17 cellular contexts compared by ENCODE assay signal in the genomic region with DNA sequence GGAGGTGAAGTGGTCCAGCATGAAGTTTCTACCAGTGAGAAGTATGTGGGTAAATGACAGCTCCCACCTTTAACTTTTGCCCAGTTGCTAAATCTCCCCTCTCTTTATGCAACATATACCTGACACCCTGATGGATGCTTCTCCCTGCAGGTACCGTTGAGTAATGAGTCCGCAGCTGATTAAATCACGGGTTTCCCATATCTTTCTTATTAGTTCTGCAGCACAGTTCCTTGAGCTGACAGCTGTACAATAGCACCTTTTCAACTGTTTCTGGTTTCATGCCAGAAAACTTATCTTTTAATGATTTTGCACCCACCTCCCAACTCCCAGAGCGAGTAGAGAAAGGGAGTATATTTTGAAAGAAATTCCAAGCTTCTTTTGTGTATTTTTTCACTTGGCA.
DNase-seq lines count a peak whose midpoint lies in the region; ATAC-seq and TF ChIP-seq lines count a peak whose summit lies in the region.
"Had no signal": no experiment of that assay in that cellular context is flagged by ENCODE, and none has a peak within 500 bp of the region (broad histone marks: within the 10 kb centered on the region; RNA-seq: fewer than 3 reads in every experiment).

No MANE protein-coding gene starts in this region.

- WGBS in IMR-90 (ENCODE audit: extremely low coverage in 2 of 2, insufficient read length in 1 of 2), 2 experiments: 76% methylated on average over 3 of the region's 4 CpGs; no CpG with 5 or more reads in 1 of the 2 experiments

- H3K9me3 ChIP-seq in IMR-90 (ENCODE audit: control insufficient read depth, insufficient read depth, low read length): no peaks in the 10 kb centered on the region
- no peaks in the 10 kb centered on the region for H3K9me3 ChIP-seq in uterus
- H3K9me3 ChIP-seq: HAP-1 had no signal

- H3K4me2 ChIP-seq in IMR-90 (ENCODE audit: low read depth, low read length): no peak overlapping the region

- 0 out of 2 replicates have a peak overlapping the region, but pooled peaks have one; percentile 48 for H2BK120ac ChIP-seq in IMR-90 (ENCODE audit: low read depth, low read length)

- no TSS peak for BruUV-seq in IMR-90 (replicated peaks; lab: Mats Ljungman, UMichigan)

- H3K14ac ChIP-seq in IMR-90 (replicated peaks; ENCODE audit: low read depth, low read length): no peak overlapping the region

- no peak for TF ChIP-seq RAD21 in IMR-90 (IDR thresholded peaks at IDR 0.05; ENCODE audit: low read length)

- no peak overlapping the region for H3K9ac ChIP-seq in IMR-90 (ENCODE audit: low read depth, low read length)
- H3K9ac ChIP-seq: BLaER1 treated with 17β-estradiol and CSF1 and Interleukin-3, amounts not matched to agents 10 nM and 100 nM; GM23248 had no signal

- H3K36me3 ChIP-seq in IMR-90 (ENCODE audit: control insufficient read depth, insufficient read depth, low read length): no peaks in the 10 kb centered on the region
- H3K36me3 ChIP-seq in uterus: no peaks in the 10 kb centered on the region
- H3K36me3 ChIP-seq: BLaER1 treated with 17β-estradiol and CSF1 and Interleukin-3, amounts not matched to agents 10 nM and 100 nM; HAP-1 had no signal

- no peak overlapping the region for H2BK15ac ChIP-seq in IMR-90 (ENCODE audit: low read depth, low read length)

- no peak overlapping the region for H3K23ac ChIP-seq in IMR-90 (ENCODE audit: low read depth, low read length)

- POLR2A ChIA-PET in IMR-90 (lab: Charles Lee; ENCODE audit: unreplicated experiment): no interaction called here

- 0 out of 2 replicates have a peak overlapping the region, but pooled peaks have one; percentile 31 for H2BK20ac ChIP-seq in IMR-90 (ENCODE audit: low read depth, low read length)

- TF ChIP-seq POLR2A in IMR-90 (IDR thresholded peaks at IDR 0.05; ENCODE audit: low read depth, low read length): no peak
- no peak for TF ChIP-seq POLR2A in uterus (IDR thresholded peaks at IDR 0.05)

- no peak for TF ChIP-seq CTCF in IMR-90 (conservative IDR thresholded peaks at IDR 0.05; ENCODE audit: low read depth, low read length)
- TF ChIP-seq CTCF in omental fat pad (IDR thresholded peaks at IDR 0.05): no peak
- TF ChIP-seq CTCF in uterus (IDR thresholded peaks at IDR 0.05): no peak

- peaks cover 5% of the 10 kb centered on the region for H3K9me1 ChIP-seq in IMR-90 (ENCODE audit: insufficient read depth, low read length)

- H4K20me1 ChIP-seq in IMR-90 (ENCODE audit: insufficient read depth, low read length): no peaks in the 10 kb centered on the region
- H4K20me1 ChIP-seq: BLaER1 treated with 17β-estradiol and CSF1 and Interleukin-3, amounts not matched to agents 10 nM and 100 nM had no signal

- H4K5ac ChIP-seq in IMR-90 (ENCODE audit: low read depth, low read length): no peak overlapping the region; the same call in 1 of the 2 replicates

- no peak overlapping the region; the same call in 1 of the 2 replicates for H3K18ac ChIP-seq in IMR-90 (ENCODE audit: low read depth, low read length)

- no peak overlapping the region for H4K91ac ChIP-seq in IMR-90 (ENCODE audit: insufficient read depth, low read depth, low read length)

- H3K27me3 ChIP-seq in IMR-90 (ENCODE audit: control insufficient read depth, insufficient read depth, low read length) (no peaks in the 10 kb centered on the region), uterus (no peaks in the 10 kb centered on the region)
- H3K27me3 ChIP-seq: BLaER1 treated with 17β-estradiol and CSF1 and Interleukin-3, amounts not matched to agents 10 nM and 100 nM had no signal

- H2AK9ac ChIP-seq in IMR-90 (replicated peaks; ENCODE audit: low read depth, low read length, poor library complexity): no peak overlapping the region

- no peak overlapping the region for H2BK5ac ChIP-seq in IMR-90 (ENCODE audit: low read depth, low read length, poor library complexity, severe bottlenecking)

- no peak overlapping the region for H3K4ac ChIP-seq in IMR-90 (ENCODE audit: low read depth, low read length)

- in situ Hi-C loops in IMR-90 (cut with MboI; ENCODE audit: low sequenced_read_pairs): no loop called here

- intact Hi-C loops in IMR-90 (cut with micrococcal nuclease) (no loop called here), uterus (cut with DNase I; ENCODE audit: low total_unique reads) (no loop called here)

- H3K4me3 ChIP-seq in IMR-90 (ENCODE audit: insufficient read depth, low read depth, low read length) (no peak overlapping the region), uterus (no peak overlapping the region)
- H3K4me3 ChIP-seq: BLaER1 treated with 17β-estradiol and CSF1 and Interleukin-3, amounts not matched to agents 10 nM and 100 nM; GM23248; HAP-1 had no signal

- H2AFZ ChIP-seq in IMR-90 (replicated peaks; ENCODE audit: low read length, poor library complexity): no peak overlapping the region
- H2AFZ ChIP-seq: GM23248 had no signal

- no peak overlapping the region for H3K27ac ChIP-seq in IMR-90 (ENCODE audit: insufficient read depth, low read length)
- H3K27ac ChIP-seq in uterus: peak overlapping the region; percentile 9 to 60
- H3K27ac ChIP-seq: BLaER1 treated with 17β-estradiol and CSF1 and Interleukin-3, amounts not matched to agents 10 nM and 100 nM; GM23248; HL-60 had no signal

- dilution Hi-C loops in IMR-90 (cut with HindIII; ENCODE audit: low sequenced_read_pairs, unreplicated experiment): no loop called here

- H2AK5ac ChIP-seq in IMR-90 (ENCODE audit: low read depth, low read length): no peak overlapping the region

- no peak for DNase-seq in IMR-90
- DNase-seq in astrocyte of the hippocampus (ENCODE audit: low read depth, low spot score): peak; percentile 3
- no peak for DNase-seq in omental fat pad (ENCODE audit: low spot score)
- no peak for DNase-seq in uterus
- DNase-seq: 8988T; CD8-positive, alpha-beta T cell; DMS 273 treated with DMSO at 0.1 percent for 48 hours; DMS53; DND-41; EL; GM23248 had no signal

- ATAC-seq in IMR-90 (ENCODE audit: low read depth): no peak
- ATAC-seq in omental fat pad (ENCODE audit: low FRiP score): peak; percentile 62
- ATAC-seq in HG03354 (IDR thresholded peaks at IDR 0.05; ENCODE audit: poor library complexity, severe bottlenecking, unreplicated experiment): no peak
- no peak for ATAC-seq in HG02678 (IDR thresholded peaks at IDR 0.05; ENCODE audit: unreplicated experiment)
- no peak for ATAC-seq in GM18519 (IDR thresholded peaks at IDR 0.05; ENCODE audit: low FRiP score, unreplicated experiment)
- ATAC-seq: CD8-positive, alpha-beta T cell had no signal

- peaks cover 10% of the 10 kb centered on the region for H3K4me1 ChIP-seq in IMR-90 (ENCODE audit: control insufficient read depth, insufficient read depth, low read length)
- no peaks in the 10 kb centered on the region for H3K4me1 ChIP-seq in uterus
- H3K4me1 ChIP-seq: HAP-1 had no signal

- CTCF ChIA-PET in IMR-90 (lab: Yijun Ruan, JAX): no interaction called here

- no peaks in the 10 kb centered on the region for H3K79me1 ChIP-seq in IMR-90 (ENCODE audit: low read depth in 1 of 2, low read length in 2 of 2)

- no peak overlapping the region for H4K8ac ChIP-seq in IMR-90 (ENCODE audit: low read depth in 2 of 2, low read length in 2 of 2)

- no peak overlapping the region for H3K56ac ChIP-seq in IMR-90 (ENCODE audit: extremely low read depth, insufficient read depth, low read length)

TF ChIP-seq in IMR-90, 13 proteins besides CTCF, POLR2A, EP300 and RAD21:
- TF ChIP-seq RCOR1 (IDR thresholded peaks at IDR 0.05; ENCODE audit: insufficient replicate concordance, low read length): no peak
- TF ChIP-seq FOS (IDR thresholded peaks at IDR 0.05; ENCODE audit: low read depth, low read length): no peak
- no peak for TF ChIP-seq SMC3 (IDR thresholded peaks at IDR 0.05; ENCODE audit: low read depth, low read length)
- no peak for TF ChIP-seq NFE2L2 (IDR thresholded peaks at IDR 0.05; ENCODE audit: low read depth, low read length)
- TF ChIP-seq BHLHE40 (IDR thresholded peaks at IDR 0.05; ENCODE audit: low read depth, low read length): no peak
- TF ChIP-seq MXI1 (IDR thresholded peaks at IDR 0.05; ENCODE audit: borderline replicate concordance, low read depth, low read length): no peak
- no peak for TF ChIP-seq CEBPB (IDR thresholded peaks at IDR 0.05; ENCODE audit: low read depth, low read length)
- no peak for TF ChIP-seq MAZ (IDR thresholded peaks at IDR 0.05; ENCODE audit: borderline replicate concordance, low read depth, low read length)
- no peak for TF ChIP-seq MAFK (IDR thresholded peaks at IDR 0.05; ENCODE audit: low read depth, low read length)
- TF ChIP-seq ELK1 (IDR thresholded peaks at IDR 0.05; ENCODE audit: borderline replicate concordance, low read depth, low read length): no peak
- no peak for TF ChIP-seq RFX5 (IDR thresholded peaks at IDR 0.05; ENCODE audit: low read depth, low read length)
- no peak for TF ChIP-seq CHD1 (IDR thresholded peaks at IDR 0.05; ENCODE audit: low read depth, low read length)
- TF ChIP-seq, protein P1, sequence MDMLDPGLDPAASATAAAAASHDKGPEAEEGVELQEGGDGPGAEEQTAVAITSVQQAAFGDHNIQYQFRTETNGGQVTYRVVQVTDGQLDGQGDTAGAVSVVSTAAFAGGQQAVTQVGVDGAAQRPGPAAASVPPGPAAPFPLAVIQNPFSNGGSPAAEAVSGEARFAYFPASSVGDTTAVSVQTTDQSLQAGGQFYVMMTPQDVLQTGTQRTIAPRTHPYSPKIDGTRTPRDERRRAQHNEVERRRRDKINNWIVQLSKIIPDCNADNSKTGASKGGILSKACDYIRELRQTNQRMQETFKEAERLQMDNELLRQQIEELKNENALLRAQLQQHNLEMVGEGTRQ (IDR thresholded peaks at IDR 0.05; ENCODE audit: low read depth, low read length): no peak
